22 cellular contexts compared by ENCODE assay signal in the genomic region with DNA sequence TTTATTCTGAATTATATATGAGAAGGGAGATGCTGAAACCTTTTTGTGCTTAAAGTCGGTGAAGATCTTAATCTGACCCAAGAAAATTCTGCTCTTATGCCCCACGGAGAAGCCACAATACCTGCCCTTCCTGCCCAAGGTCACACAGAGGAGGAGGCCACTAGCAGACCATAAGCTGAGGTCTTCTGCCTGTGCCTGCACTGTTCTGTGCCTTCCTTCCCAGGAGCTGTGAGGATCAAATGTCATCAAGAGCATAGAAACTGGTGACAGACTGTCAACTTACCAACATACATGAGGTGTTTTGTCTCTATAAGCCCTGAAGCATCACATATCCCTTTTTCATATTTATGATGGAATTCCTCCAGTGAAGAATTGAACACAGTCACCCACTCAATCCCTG.
DNase-seq lines count a peak whose midpoint lies in the region; ATAC-seq, FAIRE-seq and TF ChIP-seq lines count a peak whose summit lies in the region.
"Had no signal": no experiment of that assay in that cellular context is flagged by ENCODE, and none has a peak within 500 bp of the region (broad histone marks: within the 10 kb centered on the region; RNA-seq: fewer than 3 reads in every experiment).

No MANE protein-coding gene starts in this region.

- H4K20me1 ChIP-seq in astrocyte (ENCODE audit: insufficient read depth, low read length): no peaks in the 10 kb centered on the region
- H4K20me1 ChIP-seq: BLaER1 treated with 17β-estradiol and CSF1 and Interleukin-3, amounts not matched to agents 10 nM and 100 nM had no signal

- no peak overlapping the region for H3K9ac ChIP-seq in astrocyte (ENCODE audit: low read length)
- H3K9ac ChIP-seq: BLaER1 treated with 17β-estradiol and CSF1 and Interleukin-3, amounts not matched to agents 10 nM and 100 nM had no signal

- ATAC-seq in GM19463 (IDR thresholded peaks at IDR 0.05; ENCODE audit: unreplicated experiment): no peak
- ATAC-seq in GM21447 (IDR thresholded peaks at IDR 0.05; ENCODE audit: unreplicated experiment): no peak
- ATAC-seq: A549; CD8-positive, alpha-beta T cell; GM12878 had no signal

- DNase-seq in NCI-H2171 treated with DMSO at 0.1 percent for 48 hours (lab: John Stamatoyannopoulos, UW) (peak; percentile 25), NCI-H2171 (lab: John Stamatoyannopoulos, UW) (no peak), astrocyte (ENCODE audit: low read depth) (no peak)
- DNase-seq: AML-193; Caco-2; Calu3; CD4-positive, alpha-beta T cell; CD8-positive, alpha-beta T cell; DMS79 treated with DMSO at 0.1 percent for 48 hours; GF-D8 had no signal

- no peak overlapping the region for H3K27ac Mint-ChIP-seq in astrocyte (ENCODE audit: unreplicated experiment)
- H3K27ac Mint-ChIP-seq: B cell; CD4-positive, alpha-beta T cell; CD8-positive, alpha-beta T cell had no signal

- H3K36me3 Mint-ChIP-seq in astrocyte (ENCODE audit: low read depth, unreplicated experiment): no peaks in the 10 kb centered on the region
- H3K36me3 Mint-ChIP-seq: CD8-positive, alpha-beta T cell had no signal

- H3K4me3 Mint-ChIP-seq in astrocyte (ENCODE audit: unreplicated experiment): no peak overlapping the region
- H3K4me3 Mint-ChIP-seq: B cell; CD4-positive, alpha-beta T cell; CD8-positive, alpha-beta T cell had no signal

- H3K36me3 ChIP-seq in astrocyte (ENCODE audit: insufficient read depth, low read length): no peaks in the 10 kb centered on the region

- peaks cover 2% of the 10 kb centered on the region for H3K4me1 Mint-ChIP-seq in astrocyte (ENCODE audit: low read depth, unreplicated experiment)

- peak overlapping the region; percentile 23 for H2AFZ ChIP-seq in astrocyte (ENCODE audit: low read depth, low read length)

- H3K27me3 ChIP-seq in astrocyte (ENCODE audit: insufficient read depth, low read length): no peaks in the 10 kb centered on the region
- H3K27me3 ChIP-seq: BLaER1 treated with 17β-estradiol and CSF1 and Interleukin-3, amounts not matched to agents 10 nM and 100 nM had no signal

- peaks cover 3% of the 10 kb centered on the region for H3K27me3 Mint-ChIP-seq in astrocyte (ENCODE audit: low read depth, unreplicated experiment)
- H3K27me3 Mint-ChIP-seq: CD4-positive, alpha-beta T cell had no signal

- no peak for TF ChIP-seq CTCF in astrocyte (IDR thresholded peaks at IDR 0.05; ENCODE audit: insufficient read depth, low read depth, low read length)

- H3K4me2 ChIP-seq in astrocyte (ENCODE audit: low read length): no peak overlapping the region
- H3K4me2 ChIP-seq: A549; BLaER1 treated with 17β-estradiol and CSF1 and Interleukin-3, amounts not matched to agents 10 nM and 100 nM had no signal

- FAIRE-seq in astrocyte (lab: Jason Lieb, UNC): no peak
- FAIRE-seq: A549, D721Med, G401.6, GM12878, GM12892, GM18507 had no signal

- H3K79me2 ChIP-seq in astrocyte (ENCODE audit: insufficient read depth, low read length): no peaks in the 10 kb centered on the region

- H3K9me3 ChIP-seq in astrocyte (ENCODE audit: insufficient read depth, low read depth, low read length): no peaks in the 10 kb centered on the region
- H3K9me3 ChIP-seq: A549, Caco-2 had no signal

- H3K9me3 Mint-ChIP-seq in astrocyte (ENCODE audit: unreplicated experiment): peaks cover 4% of the 10 kb centered on the region
- H3K9me3 Mint-ChIP-seq: CD4-positive, alpha-beta T cell; CD8-positive, alpha-beta T cell had no signal

- H3K27ac ChIP-seq in astrocyte (ENCODE audit: low read depth, low read length): no peak overlapping the region
- H3K27ac ChIP-seq: 22Rv1; A549; BLaER1 treated with 17β-estradiol and CSF1 and Interleukin-3, amounts not matched to agents 10 nM and 100 nM; C4-2B had no signal

- no peaks in the 10 kb centered on the region for H3K4me1 ChIP-seq in astrocyte (ENCODE audit: insufficient read depth, low read length)
- H3K4me1 ChIP-seq: A549, Caco-2 had no signal

- no peak overlapping the region for H3K4me3 ChIP-seq in astrocyte (ENCODE audit: insufficient read depth, low read depth, low read length)
- H3K4me3 ChIP-seq: A549; BLaER1 treated with 17β-estradiol and CSF1 and Interleukin-3, amounts not matched to agents 10 nM and 100 nM; GM12878 had no signal
